In genomic region chr9:97632992-97633858, GRCh38 we compare ENCODE assay signal across 8 cellular contexts. TPM values are rescaled to one million over a fixed set of nuclear protein-coding genes. Genes with fewer than 3 reads are reported as not detected.
DNase-seq lines count a peak whose midpoint lies in the region; ATAC-seq and TF ChIP-seq lines count a peak whose summit lies in the region.

NCBP1 (plus strand) TSS chr9:97633821; CDS start chr9:97633882, 61 bp downstream.
TSTD2 (minus strand) TSS chr9:97633368; CDS start chr9:97627562, 5,806 bp downstream.

- H3K4me2 ChIP-seq in PC-3 (ENCODE audit: low read length): peak within 1 kb of the TSS; percentile 91

- H3K9me2 ChIP-seq in PC-3 (replicated peaks; ENCODE audit: low read length): no peaks in the 10 kb centered on the region

- peak; percentile 87 for ATAC-seq in GM21576 (IDR thresholded peaks at IDR 0.05; ENCODE audit: unreplicated experiment)
- ATAC-seq in PC-3: peak; percentile 91

- intact Hi-C loops in PC-3 (cut with micrococcal nuclease): loop anchor here (1.0 kb wide), 1 partner anchor 289 kb away; the partner anchor contains the start of gene TRMO

- no TSS peak for BruUV-seq in PC-3 (replicated peaks; lab: Mats Ljungman, UMichigan)

- H4K20me1 ChIP-seq in PC-3 (ENCODE audit: low read length): peaks cover 32% of the 10 kb centered on the region

- peak; percentile 15; the same call in 1 of the 2 replicates for TF ChIP-seq EP300 in Ishikawa (IDR thresholded peaks at IDR 0.05; ENCODE audit: borderline replicate concordance)

- H3K4me1 ChIP-seq in PC-3 (ENCODE audit: insufficient read depth, low read length): peaks cover 16% of the 10 kb centered on the region
- peaks cover 22 to 23% of the 10 kb centered on the region in 2 donors for H3K4me1 ChIP-seq in mucosa of rectum (ENCODE audit: control insufficient read depth in 2 of 2, insufficient read depth in 2 of 2, low read length in 2 of 2)

- H3K4me3 ChIP-seq in PC-3 (ENCODE audit: low read length) (peak within 1 kb of the TSS; percentile 96), epithelial cell of proximal tubule (ENCODE audit: low read depth, low read length) (peak within 1 kb of the TSS; percentile 82), mucosa of rectum (ENCODE audit: low read length in 2 of 2) (peak within 1 kb of the TSS; percentile 93 to 98)

- no peak for TF ChIP-seq RAD21 in Ishikawa (IDR thresholded peaks at IDR 0.05; ENCODE audit: low read depth)

- CTCF ChIA-PET in PC-3 (lab: Charles Lee): interaction anchor here (0.6 to 1.2 kb wide), 2 partner anchors 18 to 221 kb away, joined by 3 read pairs; partner anchors contain the start of gene TDRD7

- no peaks in the 10 kb centered on the region for H3K9me3 ChIP-seq in PC-3 (ENCODE audit: low read length)
- no peaks in the 10 kb centered on the region for H3K9me3 ChIP-seq in mucosa of rectum (ENCODE audit: control insufficient read depth in 2 of 2, low read length in 2 of 2)

- H3K9ac ChIP-seq in PC-3 (ENCODE audit: low read length) (peak within 1 kb of the TSS; percentile 94), mucosa of rectum (ENCODE audit: low read depth in 1 of 2, low read length in 2 of 2) (peak within 1 kb of the TSS; percentile 93 to 99)

- DNase-seq in DMS114 treated with DMSO at 0.1 percent for 48 hours (lab: John Stamatoyannopoulos, UW; ENCODE audit: unreplicated experiment) (peak; percentile 90), PC-3 (peak; percentile 94), activated T-cell treated with anti-CD3 and anti-CD28 coated beads for 48 hours (ENCODE audit: low read depth) (peak; percentile 93), epithelial cell of proximal tubule (ENCODE audit: low read depth) (peak; percentile 81)
- peak; percentile 96 for DNase-seq in stimulated activated CD8-positive, alpha-beta memory T cell treated with anti-CD3 and anti-CD28 coated beads, Interleukin-4, amount 100 ng/mL, for 48 hours

- H2AFZ ChIP-seq in PC-3 (ENCODE audit: low read length): peak within 1 kb of the TSS; percentile 80

- peak within 1 kb of the TSS; percentile 89 for H3K27ac ChIP-seq in PC-3 (ENCODE audit: low read length)
- H3K27ac ChIP-seq in mucosa of rectum (ENCODE audit: low read depth in 2 of 2, low read length in 2 of 2): peak within 1 kb of the TSS; percentile 99 to 100

- TF ChIP-seq CTCF in PC-3 (conservative IDR thresholded peaks at IDR 0.05; ENCODE audit: low read depth, low read length): no peak
- TF ChIP-seq CTCF in epithelial cell of proximal tubule (conservative IDR thresholded peaks at IDR 0.05; ENCODE audit: low read depth, low read length): no peak

- H3F3A ChIP-seq in PC-3 (ENCODE audit: low read length, unreplicated experiment): no peaks in the 10 kb centered on the region

- POLR2A ChIA-PET in PC-3 (lab: Charles Lee; ENCODE audit: unreplicated experiment): interaction anchor here (0.6 to 1.1 kb wide), 6 partner anchors 13 to 924 kb away, joined by 3 to 11 read pairs (median 5); partner anchors contain the start of gene XPA

- peaks cover 80% of the 10 kb centered on the region for H3K79me2 ChIP-seq in PC-3 (ENCODE audit: low read length)

- H3K27me3 ChIP-seq in PC-3 (ENCODE audit: low read length): no peaks in the 10 kb centered on the region
- no peaks in the 10 kb centered on the region for H3K27me3 ChIP-seq in mucosa of rectum (ENCODE audit: control insufficient read depth in 2 of 2, insufficient read depth in 2 of 2, low read length in 2 of 2)

- no peaks in the 10 kb centered on the region for H3K36me3 ChIP-seq in PC-3 (ENCODE audit: low read depth, low read length)
- no peaks in the 10 kb centered on the region for H3K36me3 ChIP-seq in mucosa of rectum (ENCODE audit: control insufficient read depth in 2 of 2, insufficient read depth in 2 of 2, low read length in 2 of 2)

TF ChIP-seq in Ishikawa, 13 proteins besides CTCF, POLR2A, EP300 and RAD21:
- TF ChIP-seq TAF1 (IDR thresholded peaks at IDR 0.05; ENCODE audit: low read depth) (peak; percentile 81), ZBTB7A (IDR thresholded peaks at IDR 0.05; ENCODE audit: low read depth) (no peak), MAX (IDR thresholded peaks at IDR 0.05) (peak; percentile 85), YY1 (IDR thresholded peaks at IDR 0.05; ENCODE audit: low read depth) (peak; percentile 45; the same call in 1 of the 2 replicates), TEAD4 (IDR thresholded peaks at IDR 0.05) (0 out of 2 replicates have a peak, but pooled peaks have one; percentile 29), NFIC (IDR thresholded peaks at IDR 0.05) (peak; percentile 29), FOXM1 (IDR thresholded peaks at IDR 0.05; ENCODE audit: borderline replicate concordance, low read depth) (peak; percentile 2; the same call in 1 of the 2 replicates), TCF12 (IDR thresholded peaks at IDR 0.05; ENCODE audit: low read depth) (no peak; the same call in 1 of the 2 replicates), CEBPB (IDR thresholded peaks at IDR 0.05) (no peak), EGR1 (IDR thresholded peaks at IDR 0.05) (no peak; the same call in 1 of the 2 replicates), CREB1 (IDR thresholded peaks at IDR 0.05; ENCODE audit: low read depth) (peak; percentile 81)
- TF ChIP-seq, protein P1, sequence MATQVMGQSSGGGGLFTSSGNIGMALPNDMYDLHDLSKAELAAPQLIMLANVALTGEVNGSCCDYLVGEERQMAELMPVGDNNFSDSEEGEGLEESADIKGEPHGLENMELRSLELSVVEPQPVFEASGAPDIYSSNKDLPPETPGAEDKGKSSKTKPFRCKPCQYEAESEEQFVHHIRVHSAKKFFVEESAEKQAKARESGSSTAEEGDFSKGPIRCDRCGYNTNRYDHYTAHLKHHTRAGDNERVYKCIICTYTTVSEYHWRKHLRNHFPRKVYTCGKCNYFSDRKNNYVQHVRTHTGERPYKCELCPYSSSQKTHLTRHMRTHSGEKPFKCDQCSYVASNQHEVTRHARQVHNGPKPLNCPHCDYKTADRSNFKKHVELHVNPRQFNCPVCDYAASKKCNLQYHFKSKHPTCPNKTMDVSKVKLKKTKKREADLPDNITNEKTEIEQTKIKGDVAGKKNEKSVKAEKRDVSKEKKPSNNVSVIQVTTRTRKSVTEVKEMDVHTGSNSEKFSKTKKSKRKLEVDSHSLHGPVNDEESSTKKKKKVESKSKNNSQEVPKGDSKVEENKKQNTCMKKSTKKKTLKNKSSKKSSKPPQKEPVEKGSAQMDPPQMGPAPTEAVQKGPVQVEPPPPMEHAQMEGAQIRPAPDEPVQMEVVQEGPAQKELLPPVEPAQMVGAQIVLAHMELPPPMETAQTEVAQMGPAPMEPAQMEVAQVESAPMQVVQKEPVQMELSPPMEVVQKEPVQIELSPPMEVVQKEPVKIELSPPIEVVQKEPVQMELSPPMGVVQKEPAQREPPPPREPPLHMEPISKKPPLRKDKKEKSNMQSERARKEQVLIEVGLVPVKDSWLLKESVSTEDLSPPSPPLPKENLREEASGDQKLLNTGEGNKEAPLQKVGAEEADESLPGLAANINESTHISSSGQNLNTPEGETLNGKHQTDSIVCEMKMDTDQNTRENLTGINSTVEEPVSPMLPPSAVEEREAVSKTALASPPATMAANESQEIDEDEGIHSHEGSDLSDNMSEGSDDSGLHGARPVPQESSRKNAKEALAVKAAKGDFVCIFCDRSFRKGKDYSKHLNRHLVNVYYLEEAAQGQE (IDR thresholded peaks at IDR 0.05; ENCODE audit: low read depth): no peak
- TF ChIP-seq, protein P2, sequence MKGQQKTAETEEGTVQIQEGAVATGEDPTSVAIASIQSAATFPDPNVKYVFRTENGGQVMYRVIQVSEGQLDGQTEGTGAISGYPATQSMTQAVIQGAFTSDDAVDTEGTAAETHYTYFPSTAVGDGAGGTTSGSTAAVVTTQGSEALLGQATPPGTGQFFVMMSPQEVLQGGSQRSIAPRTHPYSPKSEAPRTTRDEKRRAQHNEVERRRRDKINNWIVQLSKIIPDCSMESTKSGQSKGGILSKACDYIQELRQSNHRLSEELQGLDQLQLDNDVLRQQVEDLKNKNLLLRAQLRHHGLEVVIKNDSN (IDR thresholded peaks at IDR 0.05): peak; percentile 81

RNA-seq across cellular contexts. Expression of gene NCBP1, which starts in this region (rescaled TPM):
- total RNA-seq in PC-3 (2014; rRNA removed) (22.6 and 23.0 TPM in 2 replicates), epithelial cell of proximal tubule (26.7 and 34.1 TPM in 2 replicates)

RNA-seq across cellular contexts. Expression of gene TSTD2, which starts in this region (rescaled TPM):
- total RNA-seq in PC-3 (2014; rRNA removed) (7.4 and 11.2 TPM in 2 replicates), epithelial cell of proximal tubule (12.7 and 21.9 TPM in 2 replicates)

Comparison
In these comparisons a context has a peak if more than half of its experiments do, and no peak if none do; other contexts are left out.
1. Peak in every context shown above with its lines: DNase-seq, ATAC-seq, H3K4me3 ChIP-seq and H3K27ac ChIP-seq.